Comparison of ENCODE assay signal across 8 cellular contexts in genomic region chr3:53346514-53346913, GRCh38. TPM values are rescaled to one million over a fixed set of nuclear protein-coding genes. Genes with fewer than 3 reads are reported as not detected.
DNase-seq lines count a peak whose midpoint lies in the region; ATAC-seq and TF ChIP-seq lines count a peak whose summit lies in the region.

No MANE protein-coding gene starts in this region.

- H3K4me2 ChIP-seq in SK-N-SH (peak overlapping the region; percentile 61), fibroblast of lung (ENCODE audit: extremely low read depth, insufficient read depth, low read length) (peak overlapping the region; percentile 78), parathyroid adenoma (ENCODE audit: low read length) (peak overlapping the region; percentile 77)

- DNase-seq in SK-N-SH (peak; percentile 43), SJCRH30 (peak in 1 of 2 experiments; percentile 35), fibroblast of lung (ENCODE audit: low read depth in 2 of 2) (peak; percentile 29 to 31), NCI-H146 (lab: John Stamatoyannopoulos, UW) (no peak), GM19240 (ENCODE audit: insufficient read length, low spot score) (no peak)

- no peak for ATAC-seq in SK-N-SH treated with all-trans-retinoic acid at 6 μM for 48 hours
- ATAC-seq in GM21515 (IDR thresholded peaks at IDR 0.05; ENCODE audit: unreplicated experiment): no peak

- POLR2A ChIA-PET in SK-N-SH (lab: Yijun Ruan, JAX): no interaction called here

- H3K79me2 ChIP-seq in SK-N-SH (ENCODE audit: insufficient read depth) (peaks cover 55% of the 10 kb centered on the region), fibroblast of lung (ENCODE audit: control insufficient read depth, insufficient read depth, low read length) (peaks cover 38% of the 10 kb centered on the region), parathyroid adenoma (peaks cover 27% of the 10 kb centered on the region)

- H2AFZ ChIP-seq in SK-N-SH (ENCODE audit: low read depth): no peak overlapping the region
- no peak overlapping the region for H2AFZ ChIP-seq in fibroblast of lung (ENCODE audit: low read length)
- H2AFZ ChIP-seq in parathyroid adenoma: peak overlapping the region; percentile 99

- H3K36me3 ChIP-seq in SK-N-SH (replicated peaks in 1 of 2; ENCODE audit: control insufficient read depth in 1 of 2, insufficient read depth in 2 of 2, low read length in 1 of 2) (peaks cover 11 to 29% of the 10 kb centered on the region in 2 experiments), SJCRH30 (peaks cover 10% of the 10 kb centered on the region), fibroblast of lung (ENCODE audit: control insufficient read depth, insufficient read depth, low read length) (peaks cover 5% of the 10 kb centered on the region), parathyroid adenoma (ENCODE audit: control insufficient read depth, insufficient read depth, low read length) (no peaks in the 10 kb centered on the region)

- H3K27ac ChIP-seq in SK-N-SH (ENCODE audit: low read depth in 2 of 2, low read length in 1 of 2) (peak overlapping the region; percentile 77 to 93; a peak in 3 of 4 replicates), SJCRH30 (peak overlapping the region; percentile 74), fibroblast of lung (ENCODE audit: insufficient read depth, low read length) (peak overlapping the region; percentile 95), parathyroid adenoma (no peak overlapping the region)

- no peak for TF ChIP-seq RAD21 in SK-N-SH (IDR thresholded peaks at IDR 0.05; ENCODE audit: low read length)

- no peaks in the 10 kb centered on the region for H3K27me3 ChIP-seq in SK-N-SH (ENCODE audit: insufficient read depth)
- H3K27me3 ChIP-seq in SJCRH30: no peaks in the 10 kb centered on the region
- H3K27me3 ChIP-seq in fibroblast of lung (ENCODE audit: control insufficient read depth, insufficient read depth, low read length): no peaks in the 10 kb centered on the region
- H3K27me3 ChIP-seq in parathyroid adenoma (ENCODE audit: control insufficient read depth, insufficient read depth, low read length): no peaks in the 10 kb centered on the region

- no peak for TF ChIP-seq EP300 in SK-N-SH (IDR thresholded peaks at IDR 0.05; ENCODE audit: borderline replicate concordance in 1 of 2, low read depth in 1 of 2, low read length in 1 of 2)

- H3K4me1 ChIP-seq in SK-N-SH (ENCODE audit: control insufficient read depth in 1 of 2, insufficient read depth in 2 of 2, low read depth in 1 of 2, low read length in 1 of 2) (peaks cover 9 to 13% of the 10 kb centered on the region in 2 experiments; a peak in 3 of 4 replicates), SJCRH30 (no peaks in the 10 kb centered on the region), fibroblast of lung (ENCODE audit: control insufficient read depth, extremely low read depth, insufficient read depth, low read length) (no peaks in the 10 kb centered on the region), parathyroid adenoma (peaks cover 6% of the 10 kb centered on the region)

- TF ChIP-seq CTCF in SK-N-SH (IDR thresholded peaks at IDR 0.05): no peak
- TF ChIP-seq CTCF in fibroblast of lung (conservative IDR thresholded peaks at IDR 0.05 in 1 of 2, IDR thresholded peaks at IDR 0.05 in 1 of 2; ENCODE audit: low read depth in 1 of 2, low read length in 2 of 2): no peak
- TF ChIP-seq CTCF in parathyroid adenoma (IDR thresholded peaks at IDR 0.05): no peak

- 2% methylated on average over 9 of the region's 9 CpGs for WGBS in SK-N-SH (ENCODE audit: low lambda C conversion rate)

- no peaks in the 10 kb centered on the region for H3K9me3 ChIP-seq in SK-N-SH
- no peaks in the 10 kb centered on the region for H3K9me3 ChIP-seq in SJCRH30 (replicated peaks)
- H3K9me3 ChIP-seq in fibroblast of lung (ENCODE audit: control insufficient read depth, insufficient read depth, low read depth, low read length): no peaks in the 10 kb centered on the region
- no peaks in the 10 kb centered on the region for H3K9me3 ChIP-seq in parathyroid adenoma (ENCODE audit: control insufficient read depth, low read length)

- H3K9ac ChIP-seq in SK-N-SH (peak overlapping the region; percentile 95), fibroblast of lung (ENCODE audit: insufficient read depth, low read length) (peak overlapping the region; percentile 99), parathyroid adenoma (peak overlapping the region; percentile 96)

- no peaks in the 10 kb centered on the region for H3K9me2 ChIP-seq in SK-N-SH

- H3K4me3 ChIP-seq in SK-N-SH (ENCODE audit: low read depth in 2 of 2, low read length in 1 of 2) (peak overlapping the region; percentile 80 to 86), SJCRH30 (peak overlapping the region; percentile 89), fibroblast of lung (replicated peaks in 1 of 4; ENCODE audit: control extremely low read depth in 1 of 4, insufficient read depth in 1 of 4, low read depth in 3 of 4, low read length in 4 of 4) (peak overlapping the region; percentile 59 to 96 (median 94)), parathyroid adenoma (ENCODE audit: low read depth, low read length) (peak overlapping the region; percentile 81)

- CTCF ChIA-PET in SK-N-SH (lab: Yijun Ruan, JAX): interaction anchor here (1.4 to 1.5 kb wide), 3 partner anchors 27 to 363 kb away, joined by 3 to 4 read pairs (median 4); no protein-coding TSS in a partner anchor

- H4K20me1 ChIP-seq in SK-N-SH (ENCODE audit: insufficient read depth) (peaks cover 9% of the 10 kb centered on the region; the same call in 1 of the 2 replicates), fibroblast of lung (ENCODE audit: control insufficient read depth, extremely low read depth, insufficient read depth, low read length) (no peaks in the 10 kb centered on the region)

- no peaks in the 10 kb centered on the region for H3F3A ChIP-seq in SK-N-SH (replicated peaks; ENCODE audit: insufficient read depth)

TF ChIP-seq in SK-N-SH, 30 proteins besides CTCF, POLR2A, EP300 and RAD21 (continues in another document):
- TF ChIP-seq FOSL2 (IDR thresholded peaks at IDR 0.05; ENCODE audit: borderline replicate concordance, low read depth): no peak
- TF ChIP-seq NFIC (IDR thresholded peaks at IDR 0.05; ENCODE audit: borderline replicate concordance): no peak
- TF ChIP-seq IRF3 (IDR thresholded peaks at IDR 0.05; ENCODE audit: low read depth, low read length): no peak
- no peak for TF ChIP-seq PBX3 (IDR thresholded peaks at IDR 0.05)
- TF ChIP-seq ELF1 (IDR thresholded peaks at IDR 0.05): no peak

TF ChIP-seq in SK-N-SH treated with all-trans-retinoic acid at 6 μM for 48 hours, 23 proteins besides CTCF, POLR2A, EP300 and RAD21:
- TF ChIP-seq ZC3H10 (CRISPR knock-in tag; IDR thresholded peaks at IDR 0.05) (no peak), OSR1 (CRISPR knock-in tag; IDR thresholded peaks at IDR 0.05) (no peak), TSHZ2 (CRISPR knock-in tag; IDR thresholded peaks at IDR 0.05) (no peak), CSRNP3 (CRISPR knock-in tag; IDR thresholded peaks at IDR 0.05) (no peak), ZNF70 (CRISPR knock-in tag; IDR thresholded peaks at IDR 0.05) (no peak)
TF ChIP-seq in SK-N-SH treated with all-trans-retinoic acid at 6 μM for 48 hours: peak in this region for 0.

RNA-seq across cellular contexts. Expression of gene DCP1A, which starts 0.8 kb away (rescaled TPM):
- polyA plus RNA-seq in SK-N-SH (2012; rRNA removed): 12.9 and 17.4 TPM in 2 replicates
- 12.1 and 12.8 TPM in 2 replicates for polyA plus RNA-seq in SK-N-SH (2012; cell fraction: cytosol; rRNA removed)
- polyA plus RNA-seq in SK-N-SH (2012; cell fraction: nucleus; rRNA removed): 10.9 and 17.1 TPM in 2 replicates
- 15.4 and 17.4 TPM in 2 replicates for total RNA-seq in SJCRH30 (2014; rRNA removed; shearing (Covaris generic))
- total RNA-seq in fibroblast of lung: 9.8 and 17.2 TPM in 2 replicates
- 21.8 and 24.2 TPM in 2 replicates for polyA plus RNA-seq in fibroblast of lung
- polyA plus RNA-seq in fibroblast of lung (2012): 8.9 and 9.8 TPM in 2 replicates
- polyA minus RNA-seq in fibroblast of lung (ENCODE audit: low replicate concordance): 25.8 and 43.0 TPM in 2 replicates

Comparison
In these comparisons a context has a peak if more than half of its experiments do, and no peak if none do; other contexts are left out.
1. DNase-seq: peak in SK-N-SH (single experiment) and fibroblast of lung (2 of 2); none in NCI-H146 (single experiment) and GM19240 (single experiment).
2. Peak in every context shown above with its lines, with median percentiles within 50 percentile points of each other: H3K4me2 ChIP-seq, H3K4me3 ChIP-seq and H3K9ac ChIP-seq.